Comparison of ENCODE assay signal across 8 cellular contexts in the genomic region with DNA sequence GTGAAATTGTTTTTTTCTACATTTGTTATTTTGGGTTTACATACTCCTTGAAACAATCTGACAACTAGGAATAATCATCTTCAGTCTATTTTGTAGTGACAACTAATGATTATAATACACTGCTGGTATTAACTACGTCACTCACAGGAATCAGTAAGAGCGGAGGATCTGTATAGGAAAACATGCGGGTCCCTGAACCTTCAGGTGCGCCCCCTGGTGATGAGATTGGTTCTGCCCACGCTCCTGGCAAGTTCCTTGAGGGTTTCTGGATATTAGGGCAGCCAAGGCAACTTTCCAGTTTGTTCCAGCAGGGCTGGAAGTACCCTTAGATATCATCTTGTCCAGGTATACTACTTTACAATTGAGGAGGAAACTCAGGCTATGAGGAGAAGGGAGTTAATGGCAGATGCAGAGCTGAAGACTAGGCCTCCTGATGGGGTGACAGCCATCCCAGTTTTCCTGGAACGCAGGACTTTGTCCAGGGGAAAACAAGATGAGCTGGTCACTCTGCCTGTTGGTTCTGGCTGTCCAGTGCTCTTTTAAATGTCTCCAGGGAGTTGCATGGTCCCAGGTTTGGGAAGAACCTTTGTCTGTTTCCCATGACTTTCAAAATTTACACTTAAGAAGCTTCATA. TPM values are rescaled to one million over a fixed set of nuclear protein-coding genes. Genes with fewer than 3 reads are reported as not detected.
DNase-seq lines count a peak whose midpoint lies in the region; ATAC-seq and TF ChIP-seq lines count a peak whose summit lies in the region.

No MANE protein-coding gene starts in this region.

- no peaks in the 10 kb centered on the region for H3K9me3 ChIP-seq in PC-3 (ENCODE audit: low read length)

- ATAC-seq in PC-3: peak; percentile 93
- ATAC-seq in naive thymus-derived CD8-positive, alpha-beta T cell: peak; percentile 62 to 82
- peak; percentile 69 for ATAC-seq in stimulated activated memory B cell treated with anti-CD40 and anti-IgM and Interleukin-4, amounts not matched to agents 10 μg/mL and 1 μg/mL and 100 μg/mL, for 72 hours
- no peak for ATAC-seq in HG02938 (IDR thresholded peaks at IDR 0.05; ENCODE audit: unreplicated experiment)

- no peaks in the 10 kb centered on the region for H3F3A ChIP-seq in PC-3 (ENCODE audit: low read length, unreplicated experiment)

- H3K9ac ChIP-seq in PC-3 (ENCODE audit: low read length): no peak overlapping the region

- H3K4me1 Mint-ChIP-seq in naive thymus-derived CD8-positive, alpha-beta T cell: peaks cover 3 to 6% (median 5%) of the 10 kb centered on the region in 4 donors
- H3K4me1 Mint-ChIP-seq in stimulated activated memory B cell treated with anti-CD40 and anti-IgM and Interleukin-4, amounts not matched to agents 10 μg/mL and 1 μg/mL and 100 μg/mL, for 72 hours: peaks cover 7% of the 10 kb centered on the region

- intact Hi-C loops in PC-3 (cut with micrococcal nuclease): loop anchor here (1.0 to 2.0 kb wide), 3 partner anchors 33 to 440 kb away; no protein-coding TSS in a partner anchor

- H3K9me3 Mint-ChIP-seq in naive thymus-derived CD8-positive, alpha-beta T cell: no peaks in the 10 kb centered on the region
- no peaks in the 10 kb centered on the region for H3K9me3 Mint-ChIP-seq in stimulated activated memory B cell treated with anti-CD40 and anti-IgM and Interleukin-4, amounts not matched to agents 10 μg/mL and 1 μg/mL and 100 μg/mL, for 72 hours

- no peaks in the 10 kb centered on the region for H3K27me3 ChIP-seq in PC-3 (ENCODE audit: low read length)

- POLR2A ChIA-PET in PC-3 (lab: Charles Lee; ENCODE audit: unreplicated experiment): interaction anchor here (0.6 kb wide), 1 partner anchor 285 kb away, joined by 3 read pairs; no protein-coding TSS in a partner anchor
- POLR2A ChIA-PET in naive thymus-derived CD8-positive, alpha-beta T cell (lab: Charles Lee): interaction anchor here (0.6 to 2.1 kb wide), 2 partner anchors 12 to 33 kb away, joined by 5 to 10 read pairs; no protein-coding TSS in a partner anchor

- no TSS peak for BruUV-seq in PC-3 (replicated peaks; lab: Mats Ljungman, UMichigan)

- H3K4me3 ChIP-seq in PC-3 (ENCODE audit: low read length) (peak overlapping the region; percentile 57), epithelial cell of proximal tubule (ENCODE audit: low read depth, low read length) (no peak overlapping the region)

- no peak overlapping the region for H3K27ac ChIP-seq in PC-3 (ENCODE audit: low read length)

- H3K36me3 ChIP-seq in PC-3 (ENCODE audit: low read depth, low read length): no peaks in the 10 kb centered on the region; the same call in 1 of the 2 replicates

- TF ChIP-seq CTCF in PC-3 (conservative IDR thresholded peaks at IDR 0.05; ENCODE audit: low read depth, low read length) (peak; percentile 82), epithelial cell of proximal tubule (conservative IDR thresholded peaks at IDR 0.05; ENCODE audit: low read depth, low read length) (peak; percentile 96)

- no peaks in the 10 kb centered on the region for H3K9me2 ChIP-seq in PC-3 (replicated peaks; ENCODE audit: low read length)

- peak overlapping the region; percentile 75 for H3K4me2 ChIP-seq in PC-3 (ENCODE audit: low read length)

- H3K4me1 ChIP-seq in PC-3 (ENCODE audit: insufficient read depth, low read length): no peaks in the 10 kb centered on the region

- peak overlapping the region in 1 of 10 donors; percentile 47 for H3K27ac Mint-ChIP-seq in naive thymus-derived CD8-positive, alpha-beta T cell
- no peak overlapping the region for H3K27ac Mint-ChIP-seq in stimulated activated memory B cell treated with anti-CD40 and anti-IgM and Interleukin-4, amounts not matched to agents 10 μg/mL and 1 μg/mL and 100 μg/mL, for 72 hours

- H3K4me3 Mint-ChIP-seq in naive thymus-derived CD8-positive, alpha-beta T cell: no peak overlapping the region
- no peak overlapping the region for H3K4me3 Mint-ChIP-seq in stimulated activated memory B cell treated with anti-CD40 and anti-IgM and Interleukin-4, amounts not matched to agents 10 μg/mL and 1 μg/mL and 100 μg/mL, for 72 hours

- H4K20me1 ChIP-seq in PC-3 (ENCODE audit: low read length): no peaks in the 10 kb centered on the region

- CTCF ChIA-PET in PC-3 (lab: Charles Lee): interaction anchor here (0.6 to 2.1 kb wide), 5 partner anchors 32 to 439 kb away, joined by 3 to 10 read pairs (median 4); no protein-coding TSS in a partner anchor

- no peaks in the 10 kb centered on the region for H3K36me3 Mint-ChIP-seq in naive thymus-derived CD8-positive, alpha-beta T cell
- H3K36me3 Mint-ChIP-seq in stimulated activated memory B cell treated with anti-CD40 and anti-IgM and Interleukin-4, amounts not matched to agents 10 μg/mL and 1 μg/mL and 100 μg/mL, for 72 hours: no peaks in the 10 kb centered on the region

- peaks cover 0 to 5% (median 4%) of the 10 kb centered on the region in 5 donors for H3K27me3 Mint-ChIP-seq in naive thymus-derived CD8-positive, alpha-beta T cell
- H3K27me3 Mint-ChIP-seq in stimulated activated memory B cell treated with anti-CD40 and anti-IgM and Interleukin-4, amounts not matched to agents 10 μg/mL and 1 μg/mL and 100 μg/mL, for 72 hours: no peaks in the 10 kb centered on the region

- H2AFZ ChIP-seq in PC-3 (ENCODE audit: low read length): peak overlapping the region; percentile 71

- no peaks in the 10 kb centered on the region for H3K79me2 ChIP-seq in PC-3 (ENCODE audit: low read length)

- DNase-seq in DMS 273 treated with DMSO at 0.1 percent for 48 hours (lab: John Stamatoyannopoulos, UW) (peak; percentile 36), HS-27A (ENCODE audit: low read depth) (peak; percentile 27), PC-3 (peak; percentile 81), epithelial cell of proximal tubule (ENCODE audit: low read depth) (no peak)
- DNase-seq in activated CD8-positive, alpha-beta memory T cell treated with anti-CD3 and anti-CD28 coated beads, Interleukin-2, amount 50 U/mL, for 48 hours: peak; percentile 87
- peak; percentile 40 to 83 (median 58) for DNase-seq in naive thymus-derived CD8-positive, alpha-beta T cell

RNA-seq across cellular contexts. Expression of a gene that starts 15.0 kb away (rescaled TPM):
- total RNA-seq in PC-3 (2014; rRNA removed) (not detected in 2 replicates), epithelial cell of proximal tubule (not detected in 2 replicates)
- total RNA-seq in naive thymus-derived CD8-positive, alpha-beta T cell: not detected
- not detected for polyA plus RNA-seq in naive thymus-derived CD8-positive, alpha-beta T cell

RNA-seq across cellular contexts. Expression of a gene that starts 36.0 kb away (rescaled TPM):
- total RNA-seq in PC-3 (2014; rRNA removed) (10.5 and 13.0 TPM in 2 replicates), epithelial cell of proximal tubule (4.0 and 6.6 TPM in 2 replicates)
- 10 to 100 TPM; 68.9 to 75.3 TPM for total RNA-seq in naive thymus-derived CD8-positive, alpha-beta T cell
- 10 to 100 TPM; 21.7 to 25.1 (median 22.3) TPM for polyA plus RNA-seq in naive thymus-derived CD8-positive, alpha-beta T cell
